8 cellular contexts compared by ENCODE assay signal in the genomic region with DNA sequence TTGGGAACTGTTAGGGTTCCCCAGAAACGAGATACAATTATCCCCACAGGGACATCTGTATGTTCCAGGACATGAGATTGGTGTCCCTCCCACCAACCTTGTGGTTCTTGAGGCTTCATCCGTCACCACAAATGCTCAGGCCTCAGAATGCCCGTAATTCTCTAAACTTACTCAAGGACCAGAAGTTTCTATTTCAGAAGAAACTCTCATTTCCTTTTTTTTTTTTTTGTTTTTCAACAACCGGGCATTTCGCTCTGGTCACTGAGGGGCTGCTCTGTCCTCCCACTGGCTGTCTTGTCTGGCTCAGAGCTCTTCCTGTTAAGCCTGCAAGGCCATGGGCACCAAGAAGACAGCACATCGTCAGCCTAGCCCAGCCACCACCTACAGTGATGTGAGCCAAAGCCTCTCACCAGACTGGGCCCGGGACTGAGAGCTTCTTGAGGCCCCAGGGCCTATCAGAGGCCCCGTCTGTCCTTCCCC. TPM values are rescaled to one million over a fixed set of nuclear protein-coding genes. Genes with fewer than 3 reads are reported as not detected.
A peak's percentile ranks its signal among the peaks of the same experiment; 100 is the strongest.
DNase-seq lines count a peak whose midpoint lies in the region; ATAC-seq and TF ChIP-seq lines count a peak whose summit lies in the region.
"Had no signal": no experiment of that assay in that cellular context is flagged by ENCODE, and none has a peak within 500 bp of the region (broad histone marks: within the 10 kb centered on the region; RNA-seq: fewer than 3 reads in every experiment).

No MANE protein-coding gene starts in this region.

- no peak overlapping the region for H3K9ac ChIP-seq in KMS-11

- peak; percentile 49 for DNase-seq in myocyte (ENCODE audit: low read depth)
- no peak for DNase-seq in esophagus squamous epithelium (lab: John Stamatoyannopoulos, UW)
- DNase-seq in DMS 273 treated with DMSO at 0.1 percent for 48 hours (lab: John Stamatoyannopoulos, UW): no peak
- no peak for DNase-seq in cardiac septum (ENCODE audit: low spot score)
- DNase-seq: thyroid gland had no signal

- H3K36me3 ChIP-seq in KMS-11 (ENCODE audit: insufficient read depth): no peaks in the 10 kb centered on the region
- H3K36me3 ChIP-seq in esophagus squamous epithelium: peaks cover 0 to 15% (median 10%) of the 10 kb centered on the region in 3 donors
- H3K36me3 ChIP-seq: thyroid gland had no signal

- TF ChIP-seq CTCF in KMS-11 (conservative IDR thresholded peaks at IDR 0.05; ENCODE audit: low read depth, low read length): no peak
- TF ChIP-seq CTCF in esophagus squamous epithelium (IDR thresholded peaks at IDR 0.05): no peak

- H2AFZ ChIP-seq in KMS-11 (ENCODE audit: low read depth): no peak overlapping the region

- peak overlapping the region; percentile 32; the same call in 1 of the 2 replicates for H3K27ac ChIP-seq in KMS-11
- H3K27ac ChIP-seq in esophagus squamous epithelium: peak overlapping the region in 1 of 4 donors; percentile 40
- H3K27ac ChIP-seq: thyroid gland had no signal

- no peaks in the 10 kb centered on the region for H3K79me2 ChIP-seq in KMS-11 (ENCODE audit: insufficient read depth, low read depth)

- H3K9me3 ChIP-seq in esophagus squamous epithelium: no peaks in the 10 kb centered on the region
- H3K9me3 ChIP-seq: thyroid gland had no signal

- no peaks in the 10 kb centered on the region for H3K27me3 ChIP-seq in KMS-11 (ENCODE audit: insufficient read depth, low read depth)
- no peaks in the 10 kb centered on the region for H3K27me3 ChIP-seq in esophagus squamous epithelium
- H3K27me3 ChIP-seq: thyroid gland had no signal

- TF ChIP-seq POLR2A in esophagus squamous epithelium (IDR thresholded peaks at IDR 0.05): no peak

- H3K4me3 ChIP-seq in KMS-11 (IDR thresholded peaks at IDR 0.05; ENCODE audit: insufficient read depth, low read depth, low read length) (no peak overlapping the region), esophagus squamous epithelium (no peak overlapping the region)
- H3K4me3 ChIP-seq: thyroid gland had no signal

- ATAC-seq in GM19025 (IDR thresholded peaks at IDR 0.05; ENCODE audit: low read depth, unreplicated experiment): peak; percentile 63
- ATAC-seq in HG02588 (IDR thresholded peaks at IDR 0.05; ENCODE audit: unreplicated experiment): peak; percentile 65

- H3K4me1 ChIP-seq in KMS-11 (ENCODE audit: low read depth, poor library complexity, severe bottlenecking): peaks cover 47% of the 10 kb centered on the region
- H3K4me1 ChIP-seq in esophagus squamous epithelium: peaks cover 14 to 40% (median 24%) of the 10 kb centered on the region in 3 donors

- H3K4me2 ChIP-seq in KMS-11: peak overlapping the region; percentile 61

- WGBS in esophagus squamous epithelium, 2 donors: 82 to 89% methylated on average over 7 to 8 of the region's 8 CpGs

- intact Hi-C loops in esophagus squamous epithelium (cut with DNase I) (loop anchor here (10.0 kb wide), 1 partner anchor 86 kb away; no protein-coding TSS in a partner anchor), cardiac septum (cut with DNase I) (no loop called here)

- no peaks in the 10 kb centered on the region for H4K20me1 ChIP-seq in KMS-11 (ENCODE audit: insufficient read depth)

RNA-seq across cellular contexts. Expression of a gene that starts 36.2 kb away (rescaled TPM):
- total RNA-seq in myocyte (17.6 and 22.1 TPM in 2 replicates), esophagus squamous epithelium (10 to 100 TPM; 16.6 to 25.0 (median 21.3) TPM), cardiac septum (1.3 TPM)
- polyA plus RNA-seq in myocyte (2012): 71.5 TPM

RNA-seq across cellular contexts. Expression of a gene that starts 48.9 kb away (rescaled TPM):
- total RNA-seq in myocyte: 13.8 and 22.6 TPM in 2 replicates
- polyA plus RNA-seq in myocyte (2012): 52.6 TPM
- 10 to 100 TPM; 19.8 to 37.2 (median 24.0) TPM for total RNA-seq in esophagus squamous epithelium
- 62.7 TPM for total RNA-seq in cardiac septum
